16 cellular contexts compared by ENCODE assay signal in the genomic region with DNA sequence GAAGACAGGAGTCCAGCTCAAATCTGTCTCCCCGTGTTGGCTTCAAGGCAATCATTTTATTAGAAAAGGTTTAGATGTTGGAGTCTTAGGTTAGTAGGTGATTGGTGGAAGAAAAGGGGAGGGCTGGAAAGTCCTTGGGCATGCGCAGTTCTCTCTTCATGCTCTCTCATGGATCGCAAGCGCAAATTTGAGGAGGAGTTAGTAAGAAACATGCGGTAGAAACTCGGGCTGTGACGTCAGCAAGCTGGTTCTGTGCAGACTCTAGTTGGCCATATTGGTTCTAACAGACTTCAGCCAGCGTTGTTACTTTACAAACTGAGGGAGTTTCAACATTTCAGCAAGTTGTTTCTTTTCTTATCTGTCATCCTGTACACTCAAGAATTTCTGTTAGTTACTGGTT.
A peak's percentile ranks its signal among the peaks of the same experiment; 100 is the strongest.
DNase-seq lines count a peak whose midpoint lies in the region; ATAC-seq, FAIRE-seq and TF ChIP-seq lines count a peak whose summit lies in the region.
"Had no signal": no experiment of that assay in that cellular context is flagged by ENCODE, and none has a peak within 500 bp of the region (broad histone marks: within the 10 kb centered on the region; RNA-seq: fewer than 3 reads in every experiment).

No MANE protein-coding gene starts in this region.

- POLR2A ChIA-PET in HepG2 (lab: Yijun Ruan, JAX) (no interaction called here), K562 (lab: Yijun Ruan, JAX) (no interaction called here)

- CTCF ChIA-PET in HepG2 (lab: Yijun Ruan, JAX; ENCODE audit: low intra/inter-chr PET ratio, low total read pairs), result no interaction called here
- CTCF ChIA-PET in K562 (lab: Yijun Ruan, JAX; ENCODE audit: low intra/inter-chr PET ratio), result no interaction called here

- FAIRE-seq in HepG2 (lab: Jason Lieb, UNC), result no peak
- FAIRE-seq in K562 (lab: Jason Lieb, UNC), result no peak
- FAIRE-seq: GM12892 had no signal

- H3K9ac ChIP-seq in HepG2 (ENCODE audit: insufficient read depth, low read depth, low read length) (no peak overlapping the region), Karpas-422 (ENCODE audit: low read length) (no peak overlapping the region), K562 (ENCODE audit: insufficient read depth in 1 of 2, low read depth in 2 of 2, low read length in 2 of 2) (no peak overlapping the region)

- TF ChIP-seq RAD21 in HepG2 (CRISPR knock-in tag; IDR thresholded peaks at IDR 0.05), result no peak
- TF ChIP-seq RAD21 in K562 (CRISPR knock-in tag; conservative IDR thresholded peaks at IDR 0.05 in 1 of 2, IDR thresholded peaks at IDR 0.05 in 1 of 2), result no peak

- DNase-seq in HepG2 (ENCODE audit: low spot score) (no peak), right lobe of liver (no peak), Karpas-422 (peak; percentile 12), K562 (ENCODE audit: extremely low read depth in 1 of 4, low spot score in 3 of 4) (peak; percentile 18 to 38 (median 25)), NOMO-1 treated with dmso at 0.1 percent for 144 hours (lab: John Stamatoyannopoulos, UW; ENCODE audit: unreplicated experiment) (no peak), ureter (ENCODE audit: low spot score) (no peak)
- DNase-seq: Caco-2; CD8-positive, alpha-beta memory T cell; DND-41; GDM1; GOT3; IMR-90 had no signal

- BruUV-seq in HepG2 (replicated peaks; lab: Mats Ljungman, UMichigan) (no TSS peak), K562 (replicated peaks; lab: Mats Ljungman, UMichigan) (no TSS peak)

- no peaks in the 10 kb centered on the region for H3K27me3 ChIP-seq in HepG2 (ENCODE audit: control insufficient read depth in 1 of 2, insufficient read depth in 2 of 2, low read length in 2 of 2)
- no peaks in the 10 kb centered on the region for H3K27me3 ChIP-seq in right lobe of liver
- no peaks in the 10 kb centered on the region for H3K27me3 ChIP-seq in Karpas-422 (ENCODE audit: low read length)
- no peaks in the 10 kb centered on the region; a peak in 1 of 5 replicates for H3K27me3 ChIP-seq in K562 (ENCODE audit: control insufficient read depth in 2 of 2, insufficient read depth in 2 of 2, low read length in 2 of 2)

- H3K4me2 ChIP-seq in HepG2 (ENCODE audit: low read depth, low read length), result no peak overlapping the region
- no peak overlapping the region for H3K4me2 ChIP-seq in Karpas-422 (ENCODE audit: low read depth, low read length, poor library complexity, severe bottlenecking)
- H3K4me2 ChIP-seq in K562 (ENCODE audit: insufficient read depth, low read length), result no peak overlapping the region

- H3K4me3 ChIP-seq in HepG2 (replicated peaks in 1 of 3; ENCODE audit: insufficient read depth in 1 of 3, low read depth in 2 of 3, low read length in 3 of 3) (no peak overlapping the region), right lobe of liver (no peak overlapping the region), Karpas-422 (ENCODE audit: low read length) (no peak overlapping the region), K562 (no peak overlapping the region)
- H3K4me3 ChIP-seq: HAP-1 had no signal

- TF ChIP-seq POLR2A in HepG2 (IDR thresholded peaks at IDR 0.05; ENCODE audit: insufficient read depth in 1 of 2, low read depth in 2 of 2, low read length in 2 of 2), result no peak
- no peak for TF ChIP-seq POLR2A in right lobe of liver (IDR thresholded peaks at IDR 0.05)
- no peak for TF ChIP-seq POLR2A in K562 (conservative IDR thresholded peaks at IDR 0.05)

- intact Hi-C loops in HepG2 (cut with micrococcal nuclease; ENCODE audit: unreplicated experiment) (no loop called here), right lobe of liver (cut with DNase I) (no loop called here), K562 (cut with micrococcal nuclease) (no loop called here)

- no peaks in the 10 kb centered on the region for H3K9me1 ChIP-seq in K562 (ENCODE audit: control insufficient read depth, insufficient read depth, low read length)

- in situ Hi-C loops in HepG2 (cut with HindIII; ENCODE audit: extremely low pct_ligation_motif_present, low pct_unique_long_range_greater_than_20kb), result no loop called here
- in situ Hi-C loops in K562 (cut with MboI), result no loop called here

- TF ChIP-seq CTCF in HepG2 (CRISPR knock-in tag; IDR thresholded peaks at IDR 0.05) (no peak), right lobe of liver (IDR thresholded peaks at IDR 0.05) (no peak), K562 (IDR thresholded peaks at IDR 0.05 in 2 of 3, conservative IDR thresholded peaks at IDR 0.05 in 1 of 3; ENCODE audit: insufficient read depth in 2 of 3, low read depth in 1 of 3, low read length in 3 of 3) (no peak)

- H3K36me3 ChIP-seq in HepG2 (replicated peaks in 1 of 2; ENCODE audit: control insufficient read depth in 1 of 2, insufficient read depth in 2 of 2, low read length in 2 of 2), result no peaks in the 10 kb centered on the region
- H3K36me3 ChIP-seq in right lobe of liver, result no peaks in the 10 kb centered on the region
- no peaks in the 10 kb centered on the region for H3K36me3 ChIP-seq in Karpas-422 (ENCODE audit: insufficient read depth, low read length)
- no peaks in the 10 kb centered on the region for H3K36me3 ChIP-seq in K562 (ENCODE audit: control insufficient read depth, insufficient read depth, low read length)
- H3K36me3 ChIP-seq: HAP-1 had no signal

- H3K9me3 ChIP-seq in HepG2 (ENCODE audit: low read length), result no peaks in the 10 kb centered on the region
- no peaks in the 10 kb centered on the region for H3K9me3 ChIP-seq in right lobe of liver
- H3K9me3 ChIP-seq in Karpas-422 (ENCODE audit: low read length), result no peaks in the 10 kb centered on the region
- H3K9me3 ChIP-seq in K562 (replicated peaks; ENCODE audit: control insufficient read depth, insufficient read depth, low read depth, low read length), result no peaks in the 10 kb centered on the region
- H3K9me3 ChIP-seq: Caco-2, HAP-1 had no signal

- WGBS in HepG2 (ENCODE audit: low lambda C conversion rate), result 28% methylated on average over 8 of the region's 8 CpGs
- WGBS in right lobe of liver (ENCODE audit: insufficient coverage, low coverage, low lambda C conversion rate, missing lambda C conversion rate), result 65% methylated on average over 8 of the region's 8 CpGs
- WGBS in K562 (ENCODE audit: insufficient coverage, low coverage, missing lambda C conversion rate), result 2% methylated on average over 8 of the region's 8 CpGs

- no peak overlapping the region for H3K27ac ChIP-seq in HepG2 (ENCODE audit: extremely low read length, insufficient read depth, low read length)
- H3K27ac ChIP-seq in right lobe of liver, result no peak overlapping the region
- H3K27ac ChIP-seq in Karpas-422 (ENCODE audit: low read length), result peak overlapping the region; percentile 95
- H3K27ac ChIP-seq in K562 (ENCODE audit: extremely low read depth, low read depth, low read length), result no peak overlapping the region
- H3K27ac ChIP-seq: HL-60 had no signal

- no peaks in the 10 kb centered on the region for H3K9me2 ChIP-seq in Karpas-422 (replicated peaks; ENCODE audit: insufficient read depth, low read length)

- ATAC-seq in HepG2 (no peak), right lobe of liver (no peak), K562 (peak; percentile 61), HG03354 (IDR thresholded peaks at IDR 0.05; ENCODE audit: poor library complexity, severe bottlenecking, unreplicated experiment) (no peak)

- TF ChIP-seq EP300 in HepG2 (IDR thresholded peaks at IDR 0.05; ENCODE audit: low read depth in 2 of 2, low read length in 2 of 2), result no peak
- TF ChIP-seq EP300 in HepG2 (CRISPR knock-in tag; IDR thresholded peaks at IDR 0.05; ENCODE audit: borderline replicate concordance), result no peak
- TF ChIP-seq EP300 in K562 (IDR thresholded peaks at IDR 0.05; ENCODE audit: low read length), result no peak

- H3K4me1 ChIP-seq in HepG2 (ENCODE audit: insufficient read depth, low read length) (no peaks in the 10 kb centered on the region), right lobe of liver (no peaks in the 10 kb centered on the region), Karpas-422 (ENCODE audit: low read length) (peaks cover 74% of the 10 kb centered on the region), K562 (replicated peaks in 1 of 2; ENCODE audit: control insufficient read depth in 2 of 2, insufficient read depth in 2 of 2, low read length in 2 of 2) (no peaks in the 10 kb centered on the region)
- H3K4me1 ChIP-seq: Caco-2, HAP-1 had no signal

- H4K20me1 ChIP-seq in HepG2 (ENCODE audit: insufficient read depth, low read length) (no peaks in the 10 kb centered on the region), Karpas-422 (ENCODE audit: insufficient read depth, low read depth, low read length) (no peaks in the 10 kb centered on the region), K562 (replicated peaks; ENCODE audit: control insufficient read depth, insufficient read depth, low read length) (no peaks in the 10 kb centered on the region)

- no peak overlapping the region for H2AFZ ChIP-seq in HepG2 (ENCODE audit: low read length)
- H2AFZ ChIP-seq in Karpas-422 (ENCODE audit: low read length), result no peak overlapping the region
- H2AFZ ChIP-seq in K562 (ENCODE audit: low read depth, low read length), result 0 out of 2 replicates have a peak overlapping the region, but pooled peaks have one; percentile 52

- H3K79me2 ChIP-seq in HepG2 (ENCODE audit: insufficient read depth, low read length), result no peaks in the 10 kb centered on the region
- H3K79me2 ChIP-seq in Karpas-422 (ENCODE audit: low read length), result no peaks in the 10 kb centered on the region
- no peaks in the 10 kb centered on the region for H3K79me2 ChIP-seq in K562 (ENCODE audit: control insufficient read depth, insufficient read depth, low read length)

TF ChIP-seq in K562, 482 proteins besides CTCF, POLR2A, EP300 and RAD21 (continues in another document):
- no peak for TF ChIP-seq ZNF165 (CRISPR knock-in tag; IDR thresholded peaks at IDR 0.05; ENCODE audit: borderline replicate concordance)
- TF ChIP-seq, protein P1, sequence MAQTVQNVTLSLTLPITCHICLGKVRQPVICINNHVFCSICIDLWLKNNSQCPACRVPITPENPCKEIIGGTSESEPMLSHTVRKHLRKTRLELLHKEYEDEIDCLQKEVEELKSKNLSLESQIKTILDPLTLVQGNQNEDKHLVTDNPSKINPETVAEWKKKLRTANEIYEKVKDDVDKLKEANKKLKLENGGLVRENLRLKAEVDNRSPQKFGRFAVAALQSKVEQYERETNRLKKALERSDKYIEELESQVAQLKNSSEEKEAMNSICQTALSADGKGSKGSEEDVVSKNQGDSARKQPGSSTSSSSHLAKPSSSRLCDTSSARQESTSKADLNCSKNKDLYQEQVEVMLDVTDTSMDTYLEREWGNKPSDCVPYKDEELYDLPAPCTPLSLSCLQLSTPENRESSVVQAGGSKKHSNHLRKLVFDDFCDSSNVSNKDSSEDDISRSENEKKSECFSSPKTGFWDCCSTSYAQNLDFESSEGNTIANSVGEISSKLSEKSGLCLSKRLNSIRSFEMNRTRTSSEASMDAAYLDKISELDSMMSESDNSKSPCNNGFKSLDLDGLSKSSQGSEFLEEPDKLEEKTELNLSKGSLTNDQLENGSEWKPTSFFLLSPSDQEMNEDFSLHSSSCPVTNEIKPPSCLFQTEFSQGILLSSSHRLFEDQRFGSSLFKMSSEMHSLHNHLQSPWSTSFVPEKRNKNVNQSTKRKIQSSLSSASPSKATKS (CRISPR knock-in tag; IDR thresholded peaks at IDR 0.05), result no peak

Comparison
In these comparisons a context has a peak if more than half of its experiments do, and no peak if none do; other contexts are left out.
1. DNase-seq: peak in Karpas-422 (single experiment) and K562 (4 of 4); none in HepG2 (single experiment), right lobe of liver (0 of 3), NOMO-1 treated with dmso at 0.1 percent for 144 hours (single experiment) and ureter (single experiment).